10 cellular contexts compared by ENCODE assay signal in genomic region chr2:237745250-237745613, GRCh38. TPM values are rescaled to one million over a fixed set of nuclear protein-coding genes. Genes with fewer than 3 reads are reported as not detected.
DNase-seq lines count a peak whose midpoint lies in the region; ATAC-seq and TF ChIP-seq lines count a peak whose summit lies in the region.
"Had no signal": no experiment of that assay in that cellular context is flagged by ENCODE, and none has a peak within 500 bp of the region (broad histone marks: within the 10 kb centered on the region; RNA-seq: fewer than 3 reads in every experiment).

No MANE protein-coding gene starts in this region.

- CTCF ChIA-PET in activated CD8-positive, alpha-beta memory T cell treated with anti-CD3 and anti-CD28 coated beads, Interleukin-2, amount 10 ng/mL, durations not matched to agents 7 days and 5 days (lab: Charles Lee): interaction anchor here (0.6 to 5.4 kb wide), 35 partner anchors 8 to 334 kb away, joined by 3 to 134 read pairs (median 4); no protein-coding TSS in a partner anchor
- CTCF ChIA-PET in activated CD4-positive, alpha-beta memory T cell treated with anti-CD3 and anti-CD28 coated beads for 36 hours (lab: Charles Lee): interaction anchor here (0.7 to 6.7 kb wide), 40 partner anchors 8 to 518 kb away, joined by 3 to 192 read pairs (median 6); no protein-coding TSS in a partner anchor

- peaks cover 22% of the 10 kb centered on the region for H3K4me1 Mint-ChIP-seq in activated CD8-positive, alpha-beta memory T cell treated with anti-CD3 and anti-CD28 coated beads, Interleukin-2, amount 10 ng/mL, durations not matched to agents 7 days and 5 days
- peaks cover 37% of the 10 kb centered on the region for H3K4me1 Mint-ChIP-seq in activated CD4-positive, alpha-beta memory T cell treated with anti-CD3 and anti-CD28 coated beads for 36 hours (ENCODE audit: low read depth)
- peaks cover 33 to 68% of the 10 kb centered on the region in 2 donors for H3K4me1 Mint-ChIP-seq in stimulated activated naive B cell treated with anti-CD40 and anti-IgM and Interleukin-4, amounts not matched to agents 10 μg/mL and 1 μg/mL and 100 μg/mL, for 72 hours

- peak in 1 of 3 experiments; percentile 2 for TF ChIP-seq CTCF in esophagus muscularis mucosa (IDR thresholded peaks at IDR 0.05)

- peaks cover 7 to 42% (median 32%) of the 10 kb centered on the region in 4 donors for H3K36me3 ChIP-seq in esophagus muscularis mucosa

- H3K9me3 ChIP-seq in esophagus muscularis mucosa: no peaks in the 10 kb centered on the region
- H3K9me3 ChIP-seq: psoas muscle had no signal

- DNase-seq in activated CD8-positive, alpha-beta memory T cell treated with anti-CD3 and anti-CD28 coated beads, Interleukin-2, amount 10 ng/mL, durations not matched to agents 7 days and 5 days: no peak
- no peak for DNase-seq in activated CD8-positive, alpha-beta memory T cell treated with anti-CD3 and anti-CD28 coated beads, Interleukin-2, amount 50 U/mL, for 4 hours
- no peak for DNase-seq in activated CD4-positive, alpha-beta memory T cell treated with anti-CD3 and anti-CD28 coated beads for 36 hours
- DNase-seq in esophagus muscularis mucosa (ENCODE audit: extremely low spot score): no peak
- DNase-seq in stimulated activated naive B cell treated with anti-CD40 and anti-IgM and Interleukin-4, amounts not matched to agents 10 μg/mL and 1 μg/mL and 100 μg/mL, for 72 hours: no peak
- DNase-seq in stimulated activated CD4-positive, alpha-beta T cell treated with anti-CD3 and anti-CD28 coated beads, Interleukin-12 subunit alpha, Interleukin-12 subunit beta, amount 100 ng/mL, for 4 hours: no peak
- DNase-seq: NCI-H446 treated with DMSO at 0.1 percent for 48 hours had no signal

- no peak for ATAC-seq in activated CD8-positive, alpha-beta memory T cell treated with anti-CD3 and anti-CD28 coated beads, Interleukin-2, amount 10 ng/mL, durations not matched to agents 7 days and 5 days
- ATAC-seq in stimulated activated naive B cell treated with anti-CD40 and anti-IgM and Interleukin-4, amounts not matched to agents 10 μg/mL and 1 μg/mL and 100 μg/mL, for 72 hours (replicated peaks): no peak
- ATAC-seq in GM18502 (IDR thresholded peaks at IDR 0.05; ENCODE audit: poor library complexity, unreplicated experiment) (no peak), GM21381 (IDR thresholded peaks at IDR 0.05; ENCODE audit: unreplicated experiment) (no peak)

- no peaks in the 10 kb centered on the region for H3K9me3 Mint-ChIP-seq in activated CD8-positive, alpha-beta memory T cell treated with anti-CD3 and anti-CD28 coated beads, Interleukin-2, amount 10 ng/mL, durations not matched to agents 7 days and 5 days (ENCODE audit: low read depth)
- H3K9me3 Mint-ChIP-seq in activated CD4-positive, alpha-beta memory T cell treated with anti-CD3 and anti-CD28 coated beads for 36 hours: no peaks in the 10 kb centered on the region
- H3K9me3 Mint-ChIP-seq in stimulated activated naive B cell treated with anti-CD40 and anti-IgM and Interleukin-4, amounts not matched to agents 10 μg/mL and 1 μg/mL and 100 μg/mL, for 72 hours: peaks cover 0 to 2% of the 10 kb centered on the region in 2 donors

- peak overlapping the region; percentile 59 to 86 (median 78) for H3K27ac ChIP-seq in esophagus muscularis mucosa (replicated peaks in 1 of 4)

- H3K36me3 Mint-ChIP-seq in activated CD8-positive, alpha-beta memory T cell treated with anti-CD3 and anti-CD28 coated beads, Interleukin-2, amount 10 ng/mL, durations not matched to agents 7 days and 5 days: peaks cover 41% of the 10 kb centered on the region
- H3K36me3 Mint-ChIP-seq in activated CD4-positive, alpha-beta memory T cell treated with anti-CD3 and anti-CD28 coated beads for 36 hours: peaks cover 30% of the 10 kb centered on the region
- H3K36me3 Mint-ChIP-seq in stimulated activated naive B cell treated with anti-CD40 and anti-IgM and Interleukin-4, amounts not matched to agents 10 μg/mL and 1 μg/mL and 100 μg/mL, for 72 hours: peaks cover 45 to 67% of the 10 kb centered on the region in 2 donors

- peak overlapping the region; percentile 41 for H3K27ac Mint-ChIP-seq in activated CD8-positive, alpha-beta memory T cell treated with anti-CD3 and anti-CD28 coated beads, Interleukin-2, amount 10 ng/mL, durations not matched to agents 7 days and 5 days
- H3K27ac Mint-ChIP-seq in activated CD4-positive, alpha-beta memory T cell treated with anti-CD3 and anti-CD28 coated beads for 36 hours: peak overlapping the region; percentile 76
- peak overlapping the region; percentile 88 for H3K27ac Mint-ChIP-seq in stimulated activated naive B cell treated with anti-CD40 and anti-IgM and Interleukin-4, amounts not matched to agents 10 μg/mL and 1 μg/mL and 100 μg/mL, for 72 hours

- H3K4me3 Mint-ChIP-seq in activated CD8-positive, alpha-beta memory T cell treated with anti-CD3 and anti-CD28 coated beads, Interleukin-2, amount 10 ng/mL, durations not matched to agents 7 days and 5 days: no peak overlapping the region
- no peak overlapping the region for H3K4me3 Mint-ChIP-seq in activated CD4-positive, alpha-beta memory T cell treated with anti-CD3 and anti-CD28 coated beads for 36 hours
- no peak overlapping the region for H3K4me3 Mint-ChIP-seq in stimulated activated naive B cell treated with anti-CD40 and anti-IgM and Interleukin-4, amounts not matched to agents 10 μg/mL and 1 μg/mL and 100 μg/mL, for 72 hours

- peaks cover 50 to 64% (median 61%) of the 10 kb centered on the region in 4 donors for H3K4me1 ChIP-seq in esophagus muscularis mucosa

- WGBS in esophagus muscularis mucosa: 49% methylated on average over 5 of the region's 5 CpGs

- H3K27me3 ChIP-seq in esophagus muscularis mucosa: no peaks in the 10 kb centered on the region

- no peak for TF ChIP-seq EP300 in esophagus muscularis mucosa (IDR thresholded peaks at IDR 0.05)

- H3K27me3 Mint-ChIP-seq in activated CD8-positive, alpha-beta memory T cell treated with anti-CD3 and anti-CD28 coated beads, Interleukin-2, amount 10 ng/mL, durations not matched to agents 7 days and 5 days: no peaks in the 10 kb centered on the region
- no peaks in the 10 kb centered on the region for H3K27me3 Mint-ChIP-seq in activated CD4-positive, alpha-beta memory T cell treated with anti-CD3 and anti-CD28 coated beads for 36 hours
- no peaks in the 10 kb centered on the region for H3K27me3 Mint-ChIP-seq in stimulated activated naive B cell treated with anti-CD40 and anti-IgM and Interleukin-4, amounts not matched to agents 10 μg/mL and 1 μg/mL and 100 μg/mL, for 72 hours

- no peak for TF ChIP-seq POLR2A in esophagus muscularis mucosa (IDR thresholded peaks at IDR 0.05; ENCODE audit: low read depth)

- no peak overlapping the region for H3K4me3 ChIP-seq in esophagus muscularis mucosa
- H3K4me3 ChIP-seq: psoas muscle had no signal

- POLR2A ChIA-PET in activated CD4-positive, alpha-beta memory T cell treated with anti-CD3 and anti-CD28 coated beads for 36 hours (lab: Charles Lee): interaction anchor here (1.1 to 1.5 kb wide), 2 partner anchors 14 to 49 kb away, joined by 3 to 4 read pairs; no protein-coding TSS in a partner anchor

- intact Hi-C loops in activated CD4-positive, alpha-beta memory T cell treated with anti-CD3 and anti-CD28 coated beads for 36 hours (cut with micrococcal nuclease): loop anchor here (1.0 to 2.0 kb wide), 3 partner anchors 48 to 164 kb away; no protein-coding TSS in a partner anchor
- intact Hi-C loops in esophagus muscularis mucosa (cut with DNase I): loop anchor here (5.0 to 10.0 kb wide), 3 partner anchors 73 to 630 kb away; no protein-coding TSS in a partner anchor

RNA-seq across cellular contexts. Expression of gene RBM44, which starts 53.3 kb away (rescaled TPM):
- total RNA-seq in activated CD8-positive, alpha-beta memory T cell treated with anti-CD3 and anti-CD28 coated beads, Interleukin-2, amount 10 ng/mL, durations not matched to agents 7 days and 5 days: 1 to 10 TPM in 1 of 2 experiments, under 1 TPM in 1; 0.42 to 1.2 TPM
- total RNA-seq in activated CD4-positive, alpha-beta memory T cell treated with anti-CD3 and anti-CD28 coated beads for 36 hours: under 1 TPM; 0.69 to 0.75 TPM
- under 1 TPM; 0.42 to 0.99 (median 0.61) TPM for total RNA-seq in esophagus muscularis mucosa
